In genomic region chr4:137393043-137393442, GRCh38 we compare ENCODE assay signal across 12 cellular contexts.
DNase-seq lines count a peak whose midpoint lies in the region; ATAC-seq and TF ChIP-seq lines count a peak whose summit lies in the region.
"Had no signal": no experiment of that assay in that cellular context is flagged by ENCODE, and none has a peak within 500 bp of the region (broad histone marks: within the 10 kb centered on the region; RNA-seq: fewer than 3 reads in every experiment).

No MANE protein-coding gene starts in this region.

- peak overlapping the region in 1 of 2 experiments; percentile 52 for H3K18ac ChIP-seq in mesenchymal stem cell (ENCODE audit: low read depth in 1 of 2, low read length in 2 of 2)

- H3K4me3 Mint-ChIP-seq in activated naive CD8-positive, alpha-beta T cell treated with anti-CD3 and anti-CD28 coated beads, Interleukin-2, amount 50 U/mL, for 24 hours, result no peak overlapping the region
- H3K4me3 Mint-ChIP-seq: activated CD4-positive, alpha-beta T cell treated with anti-CD3 and anti-CD28 coated beads, Interleukin-2, amount 10 ng/mL, durations not matched to agents 7 days and 5 days had no signal

- H3K4me3 ChIP-seq in BE2C (ENCODE audit: low read depth, low read length) (no peak overlapping the region), mesenchymal stem cell (ENCODE audit: insufficient read depth in 1 of 2, low read depth in 1 of 2, low read length in 2 of 2) (no peak overlapping the region), transverse colon (no peak overlapping the region)

- no peak overlapping the region for H4K91ac ChIP-seq in mesenchymal stem cell (ENCODE audit: low read length)

- DNase-seq in BE2C (peak; percentile 37), NCI-H146 (lab: John Stamatoyannopoulos, UW) (peak; percentile 68), amniotic epithelial cell (ENCODE audit: low read depth) (peak; percentile 91), mesenchymal stem cell (peak; percentile 16), transverse colon (no peak)
- DNase-seq in activated naive CD8-positive, alpha-beta T cell treated with anti-CD3 and anti-CD28 coated beads, Interleukin-2, amount 50 U/mL, for 24 hours, result no peak
- DNase-seq: activated CD4-positive, alpha-beta T cell treated with anti-CD3 and anti-CD28 coated beads, Interleukin-2, amount 10 ng/mL, durations not matched to agents 7 days and 5 days; activated gamma-delta T cell; foreskin keratinocyte; occipital lobe had no signal

- H3K14ac ChIP-seq in mesenchymal stem cell (ENCODE audit: low read length in 2 of 2), result no peak overlapping the region

- intact Hi-C loops in transverse colon (cut with DNase I; ENCODE audit: low total_unique reads), result no loop called here

- H2AK5ac ChIP-seq in mesenchymal stem cell (ENCODE audit: low read length, severe bottlenecking), result no peak overlapping the region

- WGBS in mesenchymal stem cell, result 83% methylated on average over 1 of the region's 2 CpGs
- WGBS in transverse colon (ENCODE audit: low coverage in 1 of 2), 2 donors, result 60 to 63% methylated on average over 2 of the region's 2 CpGs

- no peak overlapping the region for H2BK12ac ChIP-seq in mesenchymal stem cell (ENCODE audit: low read length in 2 of 2)

- H3K23ac ChIP-seq in mesenchymal stem cell (ENCODE audit: low read length in 2 of 2), result no peak overlapping the region

- H3K4me1 ChIP-seq in BE2C (peaks cover 38% of the 10 kb centered on the region), mesenchymal stem cell (ENCODE audit: control insufficient read depth, insufficient read depth, low read depth, low read length) (no peaks in the 10 kb centered on the region), transverse colon (no peaks in the 10 kb centered on the region)
- H3K4me1 ChIP-seq: foreskin keratinocyte had no signal

- no peaks in the 10 kb centered on the region for H3K4me1 Mint-ChIP-seq in activated naive CD8-positive, alpha-beta T cell treated with anti-CD3 and anti-CD28 coated beads, Interleukin-2, amount 50 U/mL, for 24 hours
- H3K4me1 Mint-ChIP-seq: activated CD4-positive, alpha-beta T cell treated with anti-CD3 and anti-CD28 coated beads, Interleukin-2, amount 10 ng/mL, durations not matched to agents 7 days and 5 days had no signal

- H2BK120ac ChIP-seq in mesenchymal stem cell (ENCODE audit: low read depth, low read length), result no peak overlapping the region

- H3K9me3 Mint-ChIP-seq in activated naive CD8-positive, alpha-beta T cell treated with anti-CD3 and anti-CD28 coated beads, Interleukin-2, amount 50 U/mL, for 24 hours, result no peaks in the 10 kb centered on the region
- H3K9me3 Mint-ChIP-seq: activated CD4-positive, alpha-beta T cell treated with anti-CD3 and anti-CD28 coated beads, Interleukin-2, amount 10 ng/mL, durations not matched to agents 7 days and 5 days had no signal

- in situ Hi-C loops in transverse colon (cut with MboI; ENCODE audit: low pct_ligation_motif_present in 1 of 4, low pct_unique_long_range_greater_than_20kb in 1 of 4, low sequenced_read_pairs in 3 of 4), result no loop called here

- H3K27me3 ChIP-seq in BE2C (no peaks in the 10 kb centered on the region), mesenchymal stem cell (ENCODE audit: control insufficient read depth in 1 of 2, insufficient read depth in 1 of 2, low read length in 2 of 2) (no peaks in the 10 kb centered on the region), transverse colon (no peaks in the 10 kb centered on the region)
- H3K27me3 ChIP-seq: foreskin keratinocyte had no signal

- no peak for TF ChIP-seq POLR2A in transverse colon (IDR thresholded peaks at IDR 0.05)

- H3K4ac ChIP-seq in mesenchymal stem cell (ENCODE audit: low read depth in 1 of 2, low read length in 2 of 2), result no peak overlapping the region

- H2BK5ac ChIP-seq in mesenchymal stem cell (ENCODE audit: low read depth, low read length, poor library complexity, severe bottlenecking), result no peak overlapping the region

- H2AFZ ChIP-seq in mesenchymal stem cell (ENCODE audit: low read depth, low read length), result no peak overlapping the region

- no peaks in the 10 kb centered on the region for H3K79me1 ChIP-seq in mesenchymal stem cell (replicated peaks; ENCODE audit: low read length, poor library complexity, severe bottlenecking)

- TF ChIP-seq CTCF in BE2C (IDR thresholded peaks at IDR 0.05; ENCODE audit: low read depth, low read length) (no peak), transverse colon (IDR thresholded peaks at IDR 0.05) (no peak)

- ATAC-seq in GM21786 (IDR thresholded peaks at IDR 0.05; ENCODE audit: unreplicated experiment), result no peak
- no peak for ATAC-seq in activated naive CD8-positive, alpha-beta T cell treated with anti-CD3 and anti-CD28 coated beads, Interleukin-2, amount 50 U/mL, for 24 hours
- ATAC-seq in GM21737 (IDR thresholded peaks at IDR 0.05; ENCODE audit: unreplicated experiment), result no peak
- ATAC-seq: foreskin keratinocyte had no signal

- H3K9me3 ChIP-seq in BE2C (no peaks in the 10 kb centered on the region), mesenchymal stem cell (ENCODE audit: control insufficient read depth, low read length) (no peaks in the 10 kb centered on the region), transverse colon (no peaks in the 10 kb centered on the region)

- no peak for TF ChIP-seq EP300 in transverse colon (IDR thresholded peaks at IDR 0.05; ENCODE audit: low read depth)

- no peak overlapping the region for H3K4me2 ChIP-seq in mesenchymal stem cell (ENCODE audit: low read length, poor library complexity, severe bottlenecking)

- H3K27ac ChIP-seq in mesenchymal stem cell (ENCODE audit: low read length, poor library complexity, severe bottlenecking) (no peak overlapping the region), transverse colon (no peak overlapping the region)
- H3K27ac ChIP-seq: foreskin keratinocyte had no signal

- no peaks in the 10 kb centered on the region for H3K36me3 Mint-ChIP-seq in activated naive CD8-positive, alpha-beta T cell treated with anti-CD3 and anti-CD28 coated beads, Interleukin-2, amount 50 U/mL, for 24 hours (ENCODE audit: low read depth)

- H4K8ac ChIP-seq in mesenchymal stem cell (ENCODE audit: low read length), result no peak overlapping the region

- no peaks in the 10 kb centered on the region for H3K27me3 Mint-ChIP-seq in activated naive CD8-positive, alpha-beta T cell treated with anti-CD3 and anti-CD28 coated beads, Interleukin-2, amount 50 U/mL, for 24 hours
- H3K27me3 Mint-ChIP-seq: activated CD4-positive, alpha-beta T cell treated with anti-CD3 and anti-CD28 coated beads, Interleukin-2, amount 10 ng/mL, durations not matched to agents 7 days and 5 days had no signal

- H3K27ac Mint-ChIP-seq in activated naive CD8-positive, alpha-beta T cell treated with anti-CD3 and anti-CD28 coated beads, Interleukin-2, amount 50 U/mL, for 24 hours, result no peak overlapping the region
- H3K27ac Mint-ChIP-seq: activated CD4-positive, alpha-beta T cell treated with anti-CD3 and anti-CD28 coated beads, Interleukin-2, amount 10 ng/mL, durations not matched to agents 7 days and 5 days had no signal

- no peak overlapping the region for H2BK15ac ChIP-seq in mesenchymal stem cell (ENCODE audit: low read depth, poor library complexity, severe bottlenecking)

- H3K36me3 ChIP-seq in BE2C, result no peaks in the 10 kb centered on the region
- no peaks in the 10 kb centered on the region for H3K36me3 ChIP-seq in mesenchymal stem cell (ENCODE audit: control insufficient read depth in 1 of 2, insufficient read depth in 2 of 2, low read depth in 1 of 2, low read length in 2 of 2)
- no peaks in the 10 kb centered on the region for H3K36me3 ChIP-seq in transverse colon

- peak overlapping the region; percentile 6 for H3K9ac ChIP-seq in mesenchymal stem cell (ENCODE audit: low read length)

Comparison
In these comparisons a context has a peak if more than half of its experiments do, and no peak if none do; other contexts are left out.
1. DNase-seq: peak in BE2C (single experiment), NCI-H146 (single experiment), amniotic epithelial cell (single experiment) and mesenchymal stem cell (single experiment); none in activated naive CD8-positive, alpha-beta T cell treated with anti-CD3 and anti-CD28 coated beads, Interleukin-2, amount 50 U/mL, for 24 hours (single experiment) and transverse colon (single experiment).